8 cellular contexts compared by ENCODE assay signal in the genomic region with DNA sequence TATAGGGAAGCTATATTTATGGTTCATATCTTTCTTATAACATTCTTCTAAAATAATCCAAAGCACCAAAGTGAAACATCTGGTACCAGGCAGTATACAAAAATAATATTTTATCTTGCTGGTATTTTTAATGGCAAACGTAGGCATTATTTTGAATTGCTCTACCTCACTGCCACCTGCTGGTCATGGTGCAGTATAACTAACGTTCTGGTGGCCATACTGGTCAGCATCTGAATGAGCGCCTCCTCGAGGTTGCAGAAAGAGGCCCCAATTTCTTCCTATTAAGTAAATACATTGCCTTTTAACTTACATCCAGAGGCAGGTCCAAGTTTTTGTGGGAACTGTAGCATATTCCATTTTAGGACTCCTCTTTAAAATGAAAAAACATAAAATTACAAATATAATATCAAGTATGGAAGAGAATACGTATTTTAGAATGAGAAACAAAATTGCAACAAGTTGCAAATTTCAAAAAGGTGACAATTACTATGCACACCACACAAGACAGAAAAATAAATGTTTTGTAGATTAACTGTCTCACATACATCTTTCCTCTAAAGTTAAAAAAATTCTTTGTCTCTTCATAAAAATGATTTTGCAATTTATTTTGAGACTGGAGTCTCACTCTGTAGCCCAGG. TPM values are rescaled to one million over a fixed set of nuclear protein-coding genes. Genes with fewer than 3 reads are reported as not detected.
A peak's percentile ranks its signal among the peaks of the same experiment; 100 is the strongest.
DNase-seq lines count a peak whose midpoint lies in the region; ATAC-seq, FAIRE-seq and TF ChIP-seq lines count a peak whose summit lies in the region.

No MANE protein-coding gene starts in this region.

- peak; percentile 77 to 90; a peak in 5 of 6 replicates for ATAC-seq in A549
- peak; percentile 79 for ATAC-seq in GM18508 (IDR thresholded peaks at IDR 0.05; ENCODE audit: insufficient read depth, unreplicated experiment)
- peak; percentile 95 for ATAC-seq in HG02981 (IDR thresholded peaks at IDR 0.05; ENCODE audit: unreplicated experiment)

- H3K4me3 ChIP-seq in A549 (no peak overlapping the region), astrocyte (ENCODE audit: insufficient read depth, low read depth, low read length) (no peak overlapping the region)

- H3K4me1 Mint-ChIP-seq in astrocyte (ENCODE audit: low read depth, unreplicated experiment) = peaks cover 12% of the 10 kb centered on the region

- CTCF ChIA-PET in A549 (lab: Yijun Ruan, JAX) = interaction anchor here (0.6 to 2.9 kb wide), 23 partner anchors 10 to 385 kb away, joined by 3 to 8 read pairs (median 3); no protein-coding TSS in a partner anchor

- no peak for FAIRE-seq in A549 (lab: Jason Lieb, UNC)
- no peak for FAIRE-seq in astrocyte (lab: Jason Lieb, UNC)

- no peaks in the 10 kb centered on the region for H3K36me3 Mint-ChIP-seq in astrocyte (ENCODE audit: low read depth, unreplicated experiment)

- POLR2A ChIA-PET in A549 (lab: Yijun Ruan, JAX) = no interaction called here

- H3K4me3 Mint-ChIP-seq in astrocyte (ENCODE audit: unreplicated experiment) = no peak overlapping the region

- H3K4me1 ChIP-seq in A549 (0 out of 3 replicates have a peak, but pooled peaks cover 2% of the 10 kb centered on the region), astrocyte (ENCODE audit: insufficient read depth, low read length) (peaks cover 6% of the 10 kb centered on the region)

- no peak overlapping the region for H3K9ac ChIP-seq in astrocyte (ENCODE audit: low read length)

- H3K27me3 ChIP-seq in astrocyte (ENCODE audit: insufficient read depth, low read length) = no peaks in the 10 kb centered on the region

- no peak overlapping the region for H2AFZ ChIP-seq in astrocyte (ENCODE audit: low read depth, low read length)

- H3K4me2 ChIP-seq in A549 (no peak overlapping the region), astrocyte (ENCODE audit: low read length) (no peak overlapping the region)

- H3K27ac ChIP-seq in A549 (no peak overlapping the region), astrocyte (ENCODE audit: low read depth, low read length) (no peak overlapping the region)

- TF ChIP-seq POLR2A in A549 (IDR thresholded peaks at IDR 0.05; ENCODE audit: low read length) = no peak

- no peaks in the 10 kb centered on the region for H3K36me3 ChIP-seq in astrocyte (ENCODE audit: insufficient read depth, low read length)

- peak; percentile 23 to 86 for DNase-seq in A549 (ENCODE audit: low read depth in 1 of 2, low spot score in 1 of 2)
- DNase-seq in NCI-H2081 (lab: John Stamatoyannopoulos, UW) = peak; percentile 90
- peak; percentile 59 for DNase-seq in T-helper 9 cell
- peak; percentile 68 for DNase-seq in astrocyte (ENCODE audit: low read depth)
- peak; percentile 51 to 76 for DNase-seq in hippocampal formation (lab: John Stamatoyannopoulos, UW)
- DNase-seq in smooth muscle cell of the brain vasculature (ENCODE audit: low read depth, low spot score) = peak; percentile 80

- no peak overlapping the region for H3K27ac Mint-ChIP-seq in astrocyte (ENCODE audit: unreplicated experiment)

- no peak for TF ChIP-seq EP300 in A549 (IDR thresholded peaks at IDR 0.05)

- H3K27me3 Mint-ChIP-seq in astrocyte (ENCODE audit: low read depth, unreplicated experiment) = no peaks in the 10 kb centered on the region

- no peaks in the 10 kb centered on the region for H3K79me2 ChIP-seq in astrocyte (ENCODE audit: insufficient read depth, low read length)

- H4K20me1 ChIP-seq in astrocyte (ENCODE audit: insufficient read depth, low read length) = no peaks in the 10 kb centered on the region

- WGBS in A549 (ENCODE audit: missing lambda C conversion rate) = 11% methylated on average over 5 of the region's 5 CpGs

- peak; percentile 97 for TF ChIP-seq CTCF in A549 (IDR thresholded peaks at IDR 0.05)
- TF ChIP-seq CTCF in astrocyte (IDR thresholded peaks at IDR 0.05; ENCODE audit: insufficient read depth, low read depth, low read length) = peak; percentile 100

- H3K9me3 ChIP-seq in A549 = no peaks in the 10 kb centered on the region
- no peaks in the 10 kb centered on the region for H3K9me3 ChIP-seq in astrocyte (ENCODE audit: insufficient read depth, low read depth, low read length)

- peak; percentile 91 to 92 for TF ChIP-seq RAD21 in A549 (conservative IDR thresholded peaks at IDR 0.05 in 1 of 2, IDR thresholded peaks at IDR 0.05 in 1 of 2)

- H3K9me3 Mint-ChIP-seq in astrocyte (ENCODE audit: unreplicated experiment) = no peaks in the 10 kb centered on the region

TF ChIP-seq in A549, 52 proteins besides CTCF, POLR2A, EP300 and RAD21:
- TF ChIP-seq ESRRA (IDR thresholded peaks at IDR 0.05; ENCODE audit: borderline replicate concordance, low read length) (no peak), PBX3 (IDR thresholded peaks at IDR 0.05) (no peak), SMC3 (IDR thresholded peaks at IDR 0.05) (peak; percentile 87), KDM1A (IDR thresholded peaks at IDR 0.05; ENCODE audit: low read depth) (no peak), MAFK (IDR thresholded peaks at IDR 0.05; ENCODE audit: partially characterized antibody) (peak; percentile 50)
- TF ChIP-seq, protein P1, sequence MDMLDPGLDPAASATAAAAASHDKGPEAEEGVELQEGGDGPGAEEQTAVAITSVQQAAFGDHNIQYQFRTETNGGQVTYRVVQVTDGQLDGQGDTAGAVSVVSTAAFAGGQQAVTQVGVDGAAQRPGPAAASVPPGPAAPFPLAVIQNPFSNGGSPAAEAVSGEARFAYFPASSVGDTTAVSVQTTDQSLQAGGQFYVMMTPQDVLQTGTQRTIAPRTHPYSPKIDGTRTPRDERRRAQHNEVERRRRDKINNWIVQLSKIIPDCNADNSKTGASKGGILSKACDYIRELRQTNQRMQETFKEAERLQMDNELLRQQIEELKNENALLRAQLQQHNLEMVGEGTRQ (IDR thresholded peaks at IDR 0.05) = no peak

RNA-seq across cellular contexts. Expression of gene CWH43, which starts 22.9 kb away (rescaled TPM):
- polyA plus RNA-seq in A549 (2011; rRNA removed) = not detected in 2 replicates
- polyA plus RNA-seq in A549 (2012; cell fraction: cytosol; rRNA removed) = not detected in 2 replicates
- polyA plus RNA-seq in A549 (2012; cell fraction: nucleus; rRNA removed) = not detected in 2 replicates
- not detected in 3 replicates for polyA plus RNA-seq in A549 (2017; fragmentation: RNase III; extraction: RNeasy Plus Mini Kit Qiagen cat#74134 plus additional on column Dnase treatment)
- not detected in 2 replicates for polyA minus RNA-seq in A549 (2011; rRNA and poly(A)+ RNA removed)
- total RNA-seq in astrocyte = not detected in 2 replicates

RNA-seq across cellular contexts. Expression of gene OCIAD2, which starts 56.6 kb away (rescaled TPM):
- polyA plus RNA-seq in A549 (2011; rRNA removed) (119 and 141 TPM in 2 replicates), A549 (2017; fragmentation: RNase III; extraction: RNeasy Plus Mini Kit Qiagen cat#74134 plus additional on column Dnase treatment) (168 to 174 TPM (median 170 TPM) in 3 replicates)
- polyA plus RNA-seq in A549 (2012; cell fraction: cytosol; rRNA removed) = 97.7 and 121 TPM in 2 replicates
- 24.6 and 28.5 TPM in 2 replicates for polyA plus RNA-seq in A549 (2012; cell fraction: nucleus; rRNA removed)
- polyA minus RNA-seq in A549 (2011; rRNA and poly(A)+ RNA removed) = 26.4 and 37.4 TPM in 2 replicates
- 50.3 and 76.1 TPM in 2 replicates for total RNA-seq in astrocyte
